Comparison of ENCODE assay signal across 8 cellular contexts in genomic region chr12:120971299-120972180, GRCh38. TPM values are rescaled to one million over a fixed set of nuclear protein-coding genes. Genes with fewer than 3 reads are reported as not detected.
DNase-seq lines count a peak whose midpoint lies in the region; ATAC-seq, FAIRE-seq and TF ChIP-seq lines count a peak whose summit lies in the region.

No MANE protein-coding gene starts in this region.

- H3K4me3 ChIP-seq in SK-N-MC = no peak overlapping the region
- no peak overlapping the region for H3K4me3 ChIP-seq in bronchial epithelial cell (ENCODE audit: low read depth, low read length)
- no peak overlapping the region for H3K4me3 ChIP-seq in thoracic aorta

- H3K27me3 ChIP-seq in bronchial epithelial cell (ENCODE audit: control insufficient read depth, insufficient read depth, low read length) (no peaks in the 10 kb centered on the region), thoracic aorta (replicated peaks; ENCODE audit: insufficient read depth) (no peaks in the 10 kb centered on the region)

- H3K36me3 ChIP-seq in SK-N-MC (ENCODE audit: insufficient read depth, low read length) (no peaks in the 10 kb centered on the region), bronchial epithelial cell (ENCODE audit: control insufficient read depth, insufficient read depth, low read length) (no peaks in the 10 kb centered on the region), thoracic aorta (no peaks in the 10 kb centered on the region)

- no peaks in the 10 kb centered on the region for H3K4me1 ChIP-seq in thoracic aorta (ENCODE audit: control insufficient read depth in 1 of 2, low read depth in 2 of 2)

- ATAC-seq in thoracic aorta (ENCODE audit: insufficient number of reproducible peaks, low FRiP score, low read depth) = no peak
- no peak for ATAC-seq in GM19452 (IDR thresholded peaks at IDR 0.05; ENCODE audit: unreplicated experiment)

- no peak overlapping the region for H3K9ac ChIP-seq in SK-N-MC (ENCODE audit: insufficient read length)

- no peak for FAIRE-seq in bronchial epithelial cell (lab: Jason Lieb, UNC)

- DNase-seq in A172 (ENCODE audit: low spot score) = peak; percentile 68
- peak; percentile 27 for DNase-seq in GM04504 (ENCODE audit: low read depth)
- peak; percentile 98 for DNase-seq in MV-4-11 (lab: John Stamatoyannopoulos, UW)
- peak; percentile 62 for DNase-seq in SK-N-MC (ENCODE audit: low read depth, low spot score)
- peak; percentile 61 for DNase-seq in bronchial epithelial cell (ENCODE audit: low read depth)
- peak; percentile 57 for DNase-seq in kidney glomerular epithelial cell (lab: John Stamatoyannopoulos, UW)
- DNase-seq in thoracic aorta (ENCODE audit: low spot score) = no peak

- TF ChIP-seq CTCF in bronchial epithelial cell (IDR thresholded peaks at IDR 0.05; ENCODE audit: insufficient read depth, low read length, severe bottlenecking) = peak; percentile 66
- TF ChIP-seq CTCF in thoracic aorta (IDR thresholded peaks at IDR 0.05) = peak; percentile 72

- H3K9me3 ChIP-seq in SK-N-MC (ENCODE audit: low read depth, low read length) (no peaks in the 10 kb centered on the region), thoracic aorta (no peaks in the 10 kb centered on the region)

- no peak overlapping the region for H3K27ac ChIP-seq in SK-N-MC
- no peak overlapping the region for H3K27ac ChIP-seq in thoracic aorta

RNA-seq across cellular contexts. Expression of gene HNF1A, which starts 6.8 kb away (rescaled TPM):
- not detected in 2 replicates for total RNA-seq in A172 (2014; rRNA removed; shearing (Covaris generic))
- total RNA-seq in bronchial epithelial cell (not detected in 2 replicates), thoracic aorta (under 1 TPM in 1 of 2 donors, not detected in 1; 0.49 TPM)

RNA-seq across cellular contexts. Expression of gene C12orf43, which starts 44.7 kb away (rescaled TPM):
- total RNA-seq in A172 (2014; rRNA removed; shearing (Covaris generic)) = 15.3 and 17.5 TPM in 2 replicates
- total RNA-seq in bronchial epithelial cell (6.3 and 15.1 TPM in 2 replicates), thoracic aorta (10 to 100 TPM; 12.3 to 12.7 TPM)
